ENCODE assay signal across 8 cellular contexts in genomic region chr7:155002411-155003214, GRCh38. TPM values are rescaled to one million over a fixed set of nuclear protein-coding genes. Genes with fewer than 3 reads are reported as not detected.
DNase-seq lines count a peak whose midpoint lies in the region; ATAC-seq and TF ChIP-seq lines count a peak whose summit lies in the region.

TSS of gene PAXIP1 (minus strand) at chr7:155003124. CDS start at chr7:155002929, 195 bp downstream.

- H3K9me3 ChIP-seq in CD8-positive, alpha-beta memory T cell (ENCODE audit: low read length), result no peaks in the 10 kb centered on the region
- H3K9me3 ChIP-seq in PC-3 (ENCODE audit: low read length) (no peaks in the 10 kb centered on the region), parathyroid adenoma (ENCODE audit: control insufficient read depth, low read length) (no peaks in the 10 kb centered on the region), uterus (no peaks in the 10 kb centered on the region)

- no peaks in the 10 kb centered on the region for H3K27me3 ChIP-seq in CD8-positive, alpha-beta memory T cell (ENCODE audit: insufficient read depth, low read length, poor library complexity, severe bottlenecking)
- H3K27me3 ChIP-seq in PC-3 (ENCODE audit: low read length) (no peaks in the 10 kb centered on the region), parathyroid adenoma (ENCODE audit: control insufficient read depth, insufficient read depth, low read length) (no peaks in the 10 kb centered on the region), uterus (no peaks in the 10 kb centered on the region)

- H3K27ac ChIP-seq in CD8-positive, alpha-beta memory T cell (ENCODE audit: low read depth, low read length), result peak within 1 kb of the TSS; percentile 79
- H3K27ac ChIP-seq in PC-3 (ENCODE audit: low read length) (peak within 1 kb of the TSS; percentile 65), parathyroid adenoma (peak within 1 kb of the TSS; percentile 86), uterus (peak within 1 kb of the TSS; percentile 94)

- peaks cover 16% of the 10 kb centered on the region for H3K4me1 ChIP-seq in CD8-positive, alpha-beta memory T cell (ENCODE audit: insufficient read depth, low read length)
- H3K4me1 ChIP-seq in PC-3 (ENCODE audit: insufficient read depth, low read length) (peaks cover 10% of the 10 kb centered on the region), parathyroid adenoma (no peaks in the 10 kb centered on the region), uterus (peaks cover 0 to 4% of the 10 kb centered on the region in 2 donors)

- peaks cover 0 to 3% of the 10 kb centered on the region in 2 donors for H3K27me3 Mint-ChIP-seq in CD8-positive, alpha-beta memory T cell
- no peaks in the 10 kb centered on the region for H3K27me3 Mint-ChIP-seq in activated naive CD4-positive, alpha-beta T cell treated with anti-CD3 and anti-CD28 coated beads for 36 hours (ENCODE audit: low read depth)

- no peaks in the 10 kb centered on the region for H3K9me2 ChIP-seq in PC-3 (replicated peaks; ENCODE audit: low read length)

- intact Hi-C loops in PC-3 (cut with micrococcal nuclease), result loop anchor here (1.0 to 10.0 kb wide), 5 partner anchors 74 to 345 kb away; partner anchors contain the start of gene INSIG1
- intact Hi-C loops in activated naive CD4-positive, alpha-beta T cell treated with anti-CD3 and anti-CD28 coated beads for 36 hours (cut with micrococcal nuclease), result loop anchor here (1.0 to 10.0 kb wide), 4 partner anchors 90 to 642 kb away; partner anchors contain the start of gene RBM33
- intact Hi-C loops in head of caudate nucleus (cut with DNase I), result loop anchor here (5.0 kb wide), 1 partner anchor 295 kb away; the partner anchor contains the start of gene INSIG1
- intact Hi-C loops in uterus (cut with DNase I; ENCODE audit: low total_unique reads), result no loop called here

- DNase-seq in CD8-positive, alpha-beta memory T cell, result peak; percentile 56 to 83 (median 76)
- DNase-seq in PC-3 (peak; percentile 41), head of caudate nucleus (peak in 40 of 42 donors; percentile 38 to 88 (median 72)), uterus (peak in 1 of 2 donors; percentile 31)
- DNase-seq in activated naive CD4-positive, alpha-beta T cell treated with anti-CD3 and anti-CD28 coated beads for 36 hours, result peak; percentile 34

- peak within 1 kb of the TSS; percentile 59 for H3K4me3 ChIP-seq in CD8-positive, alpha-beta memory T cell (ENCODE audit: low read length)
- H3K4me3 ChIP-seq in PC-3 (ENCODE audit: low read length), result peak within 1 kb of the TSS; percentile 86
- H3K4me3 ChIP-seq in parathyroid adenoma (ENCODE audit: low read depth, low read length), result peak within 1 kb of the TSS; percentile 81
- H3K4me3 ChIP-seq in uterus, result peak within 1 kb of the TSS; percentile 76 to 90

- TF ChIP-seq POLR2A in uterus (IDR thresholded peaks at IDR 0.05), result no peak

- H3K79me2 ChIP-seq in PC-3 (ENCODE audit: low read length), result peaks cover 50% of the 10 kb centered on the region
- no peaks in the 10 kb centered on the region for H3K79me2 ChIP-seq in parathyroid adenoma

- CTCF ChIA-PET in CD8-positive, alpha-beta memory T cell (lab: Charles Lee), result interaction anchor here (1.4 to 1.5 kb wide), 4 partner anchors 10 to 75 kb away, joined by 3 to 9 read pairs (median 4); no protein-coding TSS in a partner anchor
- CTCF ChIA-PET in PC-3 (lab: Charles Lee), result no interaction called here
- CTCF ChIA-PET in activated naive CD4-positive, alpha-beta T cell treated with anti-CD3 and anti-CD28 coated beads for 36 hours (lab: Charles Lee), result interaction anchor here (1.0 kb wide), 2 partner anchors 61 to 341 kb away, joined by 3 read pairs; no protein-coding TSS in a partner anchor

- peak within 1 kb of the TSS; percentile 98 for H3K9ac ChIP-seq in PC-3 (ENCODE audit: low read length)
- H3K9ac ChIP-seq in parathyroid adenoma, result peak within 1 kb of the TSS; percentile 94

- H3K4me2 ChIP-seq in PC-3 (ENCODE audit: low read length), result peak within 1 kb of the TSS; percentile 94
- H3K4me2 ChIP-seq in parathyroid adenoma (ENCODE audit: low read length), result peak within 1 kb of the TSS; percentile 87

- BruUV-seq in PC-3 (replicated peaks; lab: Mats Ljungman, UMichigan), result no TSS peak

- H2AFZ ChIP-seq in PC-3 (ENCODE audit: low read length), result peak within 1 kb of the TSS; percentile 93
- peak within 1 kb of the TSS; percentile 98 for H2AFZ ChIP-seq in parathyroid adenoma

- no peaks in the 10 kb centered on the region for H3F3A ChIP-seq in PC-3 (ENCODE audit: low read length, unreplicated experiment)

- TF ChIP-seq CTCF in PC-3 (conservative IDR thresholded peaks at IDR 0.05; ENCODE audit: low read depth, low read length) (no peak), parathyroid adenoma (IDR thresholded peaks at IDR 0.05) (no peak), uterus (IDR thresholded peaks at IDR 0.05) (peak in 1 of 4 experiments; percentile 10)

- no peaks in the 10 kb centered on the region for H3K9me3 Mint-ChIP-seq in CD8-positive, alpha-beta memory T cell
- no peaks in the 10 kb centered on the region for H3K9me3 Mint-ChIP-seq in activated naive CD4-positive, alpha-beta T cell treated with anti-CD3 and anti-CD28 coated beads for 36 hours

- H3K27ac Mint-ChIP-seq in CD8-positive, alpha-beta memory T cell, result peak within 1 kb of the TSS; percentile 90 to 98 (median 95)
- peak within 1 kb of the TSS; percentile 89 for H3K27ac Mint-ChIP-seq in activated naive CD4-positive, alpha-beta T cell treated with anti-CD3 and anti-CD28 coated beads for 36 hours

- H3K4me3 Mint-ChIP-seq in CD8-positive, alpha-beta memory T cell, result peak within 1 kb of the TSS; percentile 94 to 99 (median 96)
- peak within 1 kb of the TSS; percentile 92 for H3K4me3 Mint-ChIP-seq in activated naive CD4-positive, alpha-beta T cell treated with anti-CD3 and anti-CD28 coated beads for 36 hours

- ATAC-seq in GM19043 (IDR thresholded peaks at IDR 0.05; ENCODE audit: low read depth, unreplicated experiment) (peak; percentile 52), HG03175 (IDR thresholded peaks at IDR 0.05; ENCODE audit: unreplicated experiment) (peak; percentile 62), PC-3 (peak; percentile 59)

- POLR2A ChIA-PET in CD8-positive, alpha-beta memory T cell (lab: Charles Lee), result interaction anchor here (0.6 to 1.4 kb wide), 8 partner anchors 74 to 297 kb away, joined by 3 to 9 read pairs (median 6); partner anchors contain the start of gene INSIG1
- POLR2A ChIA-PET in PC-3 (lab: Charles Lee; ENCODE audit: unreplicated experiment), result interaction anchor here (0.6 kb wide), 1 partner anchor 33 kb away, joined by 17 read pairs; no protein-coding TSS in a partner anchor

- H4K20me1 ChIP-seq in PC-3 (ENCODE audit: low read length), result no peaks in the 10 kb centered on the region

- H3K36me3 ChIP-seq in CD8-positive, alpha-beta memory T cell (ENCODE audit: insufficient read depth, low read length), result peaks cover 4% of the 10 kb centered on the region
- H3K36me3 ChIP-seq in PC-3 (ENCODE audit: low read depth, low read length), result peaks cover 4% of the 10 kb centered on the region
- no peaks in the 10 kb centered on the region for H3K36me3 ChIP-seq in parathyroid adenoma (ENCODE audit: control insufficient read depth, insufficient read depth, low read length)
- no peaks in the 10 kb centered on the region for H3K36me3 ChIP-seq in uterus

- H3K36me3 Mint-ChIP-seq in CD8-positive, alpha-beta memory T cell, result peaks cover 0 to 21% (median 0%) of the 10 kb centered on the region in 3 donors
- peaks cover 21% of the 10 kb centered on the region for H3K36me3 Mint-ChIP-seq in activated naive CD4-positive, alpha-beta T cell treated with anti-CD3 and anti-CD28 coated beads for 36 hours (ENCODE audit: low read depth)

- peaks cover 8 to 19% (median 16%) of the 10 kb centered on the region in 3 donors for H3K4me1 Mint-ChIP-seq in CD8-positive, alpha-beta memory T cell
- H3K4me1 Mint-ChIP-seq in activated naive CD4-positive, alpha-beta T cell treated with anti-CD3 and anti-CD28 coated beads for 36 hours (ENCODE audit: low read depth), result peaks cover 7% of the 10 kb centered on the region

RNA-seq across cellular contexts. Expression of gene PAXIP1, which starts in this region (rescaled TPM):
- 10 to 100 TPM; 23.1 to 25.8 TPM for total RNA-seq in CD8-positive, alpha-beta memory T cell
- 2.0 TPM for polyA plus RNA-seq in CD8-positive, alpha-beta memory T cell
- total RNA-seq in PC-3 (2014; rRNA removed) (8.1 and 15.3 TPM in 2 replicates), uterus (10 to 100 TPM; 11.2 to 22.5 (median 17.3) TPM)
- 10 to 100 TPM; 16.9 to 18.0 TPM for total RNA-seq in activated naive CD4-positive, alpha-beta T cell treated with anti-CD3 and anti-CD28 coated beads for 36 hours
